ENCODE assay signal across 1 cellular context in the genomic region with DNA sequence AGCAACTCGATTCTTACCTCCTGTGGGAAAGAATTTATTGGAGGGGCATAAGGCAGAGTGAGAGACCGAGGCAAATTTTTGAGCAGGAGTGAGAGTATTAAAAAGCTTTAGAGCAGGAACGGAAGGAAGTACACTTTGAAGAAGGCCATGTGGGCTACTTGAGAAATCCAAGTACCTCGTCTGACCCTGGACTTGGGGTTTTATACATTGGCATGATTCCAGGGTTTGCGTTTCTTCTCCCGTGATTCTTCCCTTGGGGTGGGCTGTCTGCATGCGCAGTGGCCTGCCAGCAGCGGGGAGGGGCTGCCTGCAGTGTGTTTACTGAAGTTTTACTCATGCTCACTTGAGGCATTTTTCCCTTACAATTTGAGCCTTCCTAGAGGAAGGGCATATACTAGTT.
TF ChIP-seq lines count a peak whose summit lies in the region.

No MANE protein-coding gene starts in this region.

TF ChIP-seq in SK-N-SH, 30 proteins besides CTCF, POLR2A, EP300 and RAD21 (continued from another document):
- no peak for TF ChIP-seq POLR2AphosphoS5 (IDR thresholded peaks at IDR 0.05; ENCODE audit: low read depth, low read length)
